Comparison of ENCODE assay signal across 8 cellular contexts in genomic region chr12:33439587-33440011, GRCh38. TPM values are rescaled to one million over a fixed set of nuclear protein-coding genes. Genes with fewer than 3 reads are reported as not detected.
DNase-seq lines count a peak whose midpoint lies in the region; ATAC-seq lines count a peak whose summit lies in the region.

A gene with protein sequence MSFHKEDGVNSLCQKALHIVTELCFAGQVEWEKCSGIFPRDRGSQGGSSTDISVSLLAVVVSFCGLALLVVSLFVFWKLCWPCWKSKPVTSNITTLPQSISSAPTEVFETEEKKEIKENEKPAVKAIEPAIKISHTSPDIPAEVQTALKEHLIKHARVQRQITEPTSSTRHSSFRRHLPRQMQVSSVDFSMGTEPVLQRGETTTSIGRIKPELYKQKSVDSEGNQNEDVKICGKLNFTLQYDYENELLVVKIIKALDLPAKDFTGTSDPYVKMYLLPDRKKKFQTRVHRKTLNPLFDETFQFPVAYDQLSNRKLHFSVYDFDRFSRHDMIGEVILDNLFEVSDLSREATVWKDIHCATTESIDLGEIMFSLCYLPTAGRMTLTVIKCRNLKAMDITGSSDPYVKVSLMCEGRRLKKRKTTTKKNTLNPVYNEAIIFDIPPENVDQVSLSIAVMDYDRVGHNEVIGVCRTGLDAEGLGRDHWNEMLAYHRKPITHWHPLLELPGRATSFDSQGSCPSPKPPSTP (minus strand): TSS chr12:33439819. CDS start chr12:33439522, 297 bp downstream.

- no peaks in the 10 kb centered on the region for H3K36me3 ChIP-seq in iPS-20b (ENCODE audit: insufficient read depth, low read depth, low read length)

- H3K9me3 Mint-ChIP-seq in activated naive CD4-positive, alpha-beta T cell treated with anti-CD3 and anti-CD28 coated beads for 36 hours = no peaks in the 10 kb centered on the region
- no peaks in the 10 kb centered on the region for H3K9me3 Mint-ChIP-seq in activated T-helper 2 cell treated with anti-CD3 and anti-CD28 coated beads, Interferon-gamma antibody, Interleukin-2, Interleukin-4, amounts not matched to agents 10 μg/mL and 5 μg/mL and 100 μg/mL, durations not matched to agents 14 hours and 24 hours and 36 hours
- peaks cover 0 to 7% of the 10 kb centered on the region in 2 donors for H3K9me3 Mint-ChIP-seq in stimulated activated naive B cell treated with anti-CD40 and anti-IgM and Interleukin-4, amounts not matched to agents 10 μg/mL and 1 μg/mL and 100 μg/mL, for 72 hours

- intact Hi-C loops in activated naive CD4-positive, alpha-beta T cell treated with anti-CD3 and anti-CD28 coated beads for 36 hours (cut with micrococcal nuclease) = no loop called here
- intact Hi-C loops in activated T-helper 2 cell treated with anti-CD3 and anti-CD28 coated beads, Interferon-gamma antibody, Interleukin-2, Interleukin-4, amounts not matched to agents 10 μg/mL and 5 μg/mL and 100 μg/mL, durations not matched to agents 14 hours and 24 hours and 36 hours (cut with micrococcal nuclease) = no loop called here

- H3K27ac ChIP-seq in iPS-20b (ENCODE audit: low read length) = no peak within 1 kb of the TSS

- H3K9ac ChIP-seq in iPS-20b (ENCODE audit: low read depth, low read length) = peak within 1 kb of the TSS; percentile 77; the same call in 1 of the 2 replicates

- peaks cover 52% of the 10 kb centered on the region for H3K27me3 ChIP-seq in iPS-20b (ENCODE audit: insufficient read depth, low read length)

- peak within 1 kb of the TSS; percentile 55 for H3K4me3 Mint-ChIP-seq in activated naive CD4-positive, alpha-beta T cell treated with anti-CD3 and anti-CD28 coated beads for 36 hours
- peak within 1 kb of the TSS; percentile 68 for H3K4me3 Mint-ChIP-seq in activated T-helper 2 cell treated with anti-CD3 and anti-CD28 coated beads, Interferon-gamma antibody, Interleukin-2, Interleukin-4, amounts not matched to agents 10 μg/mL and 5 μg/mL and 100 μg/mL, durations not matched to agents 14 hours and 24 hours and 36 hours (ENCODE audit: low read depth)
- peak within 1 kb of the TSS; percentile 71 to 79 for H3K4me3 Mint-ChIP-seq in stimulated activated naive B cell treated with anti-CD40 and anti-IgM and Interleukin-4, amounts not matched to agents 10 μg/mL and 1 μg/mL and 100 μg/mL, for 72 hours

- ATAC-seq in stimulated activated naive B cell treated with anti-CD40 and anti-IgM and Interleukin-4, amounts not matched to agents 10 μg/mL and 1 μg/mL and 100 μg/mL, for 72 hours (replicated peaks) = no peak
- ATAC-seq in HG03108 (IDR thresholded peaks at IDR 0.05; ENCODE audit: unreplicated experiment) = no peak

- CTCF ChIA-PET in activated naive CD4-positive, alpha-beta T cell treated with anti-CD3 and anti-CD28 coated beads for 36 hours (lab: Charles Lee) = no interaction called here

- peaks cover 35% of the 10 kb centered on the region for H3K27me3 Mint-ChIP-seq in activated naive CD4-positive, alpha-beta T cell treated with anti-CD3 and anti-CD28 coated beads for 36 hours (ENCODE audit: low read depth)
- H3K27me3 Mint-ChIP-seq in activated T-helper 2 cell treated with anti-CD3 and anti-CD28 coated beads, Interferon-gamma antibody, Interleukin-2, Interleukin-4, amounts not matched to agents 10 μg/mL and 5 μg/mL and 100 μg/mL, durations not matched to agents 14 hours and 24 hours and 36 hours (ENCODE audit: low read depth) = peaks cover 26% of the 10 kb centered on the region
- H3K27me3 Mint-ChIP-seq in stimulated activated naive B cell treated with anti-CD40 and anti-IgM and Interleukin-4, amounts not matched to agents 10 μg/mL and 1 μg/mL and 100 μg/mL, for 72 hours = peaks cover 32 to 38% of the 10 kb centered on the region in 2 donors

- peaks cover 3% of the 10 kb centered on the region for H3K4me1 Mint-ChIP-seq in activated naive CD4-positive, alpha-beta T cell treated with anti-CD3 and anti-CD28 coated beads for 36 hours (ENCODE audit: low read depth)
- H3K4me1 Mint-ChIP-seq in activated T-helper 2 cell treated with anti-CD3 and anti-CD28 coated beads, Interferon-gamma antibody, Interleukin-2, Interleukin-4, amounts not matched to agents 10 μg/mL and 5 μg/mL and 100 μg/mL, durations not matched to agents 14 hours and 24 hours and 36 hours (ENCODE audit: low read depth) = peaks cover 2% of the 10 kb centered on the region
- H3K4me1 Mint-ChIP-seq in stimulated activated naive B cell treated with anti-CD40 and anti-IgM and Interleukin-4, amounts not matched to agents 10 μg/mL and 1 μg/mL and 100 μg/mL, for 72 hours = peaks cover 0 to 11% of the 10 kb centered on the region in 2 donors

- 0 out of 2 replicates have a peak, but pooled peaks cover 9% of the 10 kb centered on the region for H3K4me1 ChIP-seq in iPS-20b (ENCODE audit: insufficient read depth, low read length)

- no peak within 1 kb of the TSS for H3K27ac Mint-ChIP-seq in activated naive CD4-positive, alpha-beta T cell treated with anti-CD3 and anti-CD28 coated beads for 36 hours
- H3K27ac Mint-ChIP-seq in activated T-helper 2 cell treated with anti-CD3 and anti-CD28 coated beads, Interferon-gamma antibody, Interleukin-2, Interleukin-4, amounts not matched to agents 10 μg/mL and 5 μg/mL and 100 μg/mL, durations not matched to agents 14 hours and 24 hours and 36 hours = no peak within 1 kb of the TSS
- H3K27ac Mint-ChIP-seq in stimulated activated naive B cell treated with anti-CD40 and anti-IgM and Interleukin-4, amounts not matched to agents 10 μg/mL and 1 μg/mL and 100 μg/mL, for 72 hours = no peak within 1 kb of the TSS

- no peaks in the 10 kb centered on the region for H3K36me3 Mint-ChIP-seq in activated naive CD4-positive, alpha-beta T cell treated with anti-CD3 and anti-CD28 coated beads for 36 hours (ENCODE audit: low read depth)
- no peaks in the 10 kb centered on the region for H3K36me3 Mint-ChIP-seq in activated T-helper 2 cell treated with anti-CD3 and anti-CD28 coated beads, Interferon-gamma antibody, Interleukin-2, Interleukin-4, amounts not matched to agents 10 μg/mL and 5 μg/mL and 100 μg/mL, durations not matched to agents 14 hours and 24 hours and 36 hours (ENCODE audit: low read depth)
- no peaks in the 10 kb centered on the region for H3K36me3 Mint-ChIP-seq in stimulated activated naive B cell treated with anti-CD40 and anti-IgM and Interleukin-4, amounts not matched to agents 10 μg/mL and 1 μg/mL and 100 μg/mL, for 72 hours

- DNase-seq in activated naive CD4-positive, alpha-beta T cell treated with anti-CD3 and anti-CD28 coated beads for 36 hours = no peak
- no peak for DNase-seq in activated naive CD4-positive, alpha-beta T cell treated with anti-CD3 and anti-CD28 coated beads, Interleukin-2, amount 50 U/mL, for 16 hours
- DNase-seq in activated T-helper 2 cell treated with anti-CD3 and anti-CD28 coated beads, Interferon-gamma antibody, Interleukin-2, Interleukin-4, amounts not matched to agents 10 μg/mL and 5 μg/mL and 100 μg/mL, durations not matched to agents 14 hours and 24 hours and 36 hours (ENCODE audit: low spot score) = no peak
- no peak for DNase-seq in stimulated activated naive B cell treated with anti-CD40 and anti-IgM and Interleukin-4, amounts not matched to agents 10 μg/mL and 1 μg/mL and 100 μg/mL, for 72 hours
- DNase-seq in NCI-H2227 (lab: John Stamatoyannopoulos, UW; ENCODE audit: unreplicated experiment) (no peak), NCI-H526 treated with DMSO at 0.1 percent for 48 hours (lab: John Stamatoyannopoulos, UW) (no peak)

- H3K4me3 ChIP-seq in iPS-20b (ENCODE audit: low read length) = peak within 1 kb of the TSS; percentile 85

- H3K9me3 ChIP-seq in iPS-20b (ENCODE audit: insufficient read depth, low read depth, low read length) = no peaks in the 10 kb centered on the region

RNA-seq across cellular contexts. Expression of the gene that starts here (rescaled TPM):
- not detected for total RNA-seq in activated naive CD4-positive, alpha-beta T cell treated with anti-CD3 and anti-CD28 coated beads for 36 hours
- not detected in 2 replicates for total RNA-seq in activated T-helper 2 cell treated with anti-CD3 and anti-CD28 coated beads, Interferon-gamma antibody, Interleukin-2, Interleukin-4, amounts not matched to agents 10 μg/mL and 5 μg/mL and 100 μg/mL, durations not matched to agents 14 hours and 24 hours and 36 hours
